Comparison of ENCODE assay signal across 23 cellular contexts in genomic region chr2:202164409-202164808, GRCh38.
A peak's percentile ranks its signal among the peaks of the same experiment; 100 is the strongest.
DNase-seq lines count a peak whose midpoint lies in the region; ATAC-seq and TF ChIP-seq lines count a peak whose summit lies in the region.
"Had no signal": no experiment of that assay in that cellular context is flagged by ENCODE, and none has a peak within 500 bp of the region (broad histone marks: within the 10 kb centered on the region; RNA-seq: fewer than 3 reads in every experiment).

No MANE protein-coding gene starts in this region.

- no TSS peak for BruUV-seq in Caco-2 (replicated peaks; lab: Mats Ljungman, UMichigan)

- no peak overlapping the region for H3K4me3 ChIP-seq in Caco-2 (ENCODE audit: low read depth, low read length)
- no peak overlapping the region for H3K4me3 ChIP-seq in fibroblast of the aortic adventitia (ENCODE audit: low read depth, low read length)
- no peak overlapping the region for H3K4me3 ChIP-seq in neural progenitor cell
- H3K4me3 ChIP-seq in gastroesophageal sphincter = no peak overlapping the region

- ATAC-seq in gastroesophageal sphincter (no peak), GM18517 (IDR thresholded peaks at IDR 0.05; ENCODE audit: unreplicated experiment) (no peak)
- ATAC-seq: PC-3 had no signal

- H3K27ac ChIP-seq in neural progenitor cell (no peak overlapping the region), gastroesophageal sphincter (no peak overlapping the region)
- H3K27ac ChIP-seq: 22Rv1, C4-2B had no signal

- whole genome bisulfite sequencing in gastroesophageal sphincter (ENCODE audit: low coverage in 1 of 2), 2 donors = 20 to 71% methylated on average over 1 to 2 of the region's 3 CpGs

- TF ChIP-seq CTCF in Caco-2 (IDR thresholded peaks at IDR 0.05; ENCODE audit: insufficient read depth in 1 of 2, low read depth in 1 of 2, low read length in 1 of 2, severe bottlenecking in 1 of 2, unreplicated experiment in 1 of 2) (no peak), fibroblast of the aortic adventitia (IDR thresholded peaks at IDR 0.05; ENCODE audit: insufficient read depth, low read length) (no peak), neural progenitor cell (IDR thresholded peaks at IDR 0.05) (no peak), gastroesophageal sphincter (IDR thresholded peaks at IDR 0.05) (no peak)

- H3K27me3 ChIP-seq in Caco-2 (replicated peaks; ENCODE audit: control insufficient read depth, insufficient read depth, low read length) = no peaks in the 10 kb centered on the region
- H3K27me3 ChIP-seq in neural progenitor cell = peaks cover 35% of the 10 kb centered on the region
- H3K27me3 ChIP-seq in gastroesophageal sphincter = no peaks in the 10 kb centered on the region

- no peaks in the 10 kb centered on the region for H3K36me3 ChIP-seq in Caco-2 (ENCODE audit: control insufficient read depth, insufficient read depth, low read length)
- no peaks in the 10 kb centered on the region for H3K36me3 ChIP-seq in neural progenitor cell
- H3K36me3 ChIP-seq in gastroesophageal sphincter = no peaks in the 10 kb centered on the region

- H3K27me3 Mint-ChIP-seq in Caco-2 (ENCODE audit: insufficient read depth, unreplicated experiment) (no peaks in the 10 kb centered on the region), neural progenitor cell (ENCODE audit: insufficient read depth, low read depth) (peaks cover 8% of the 10 kb centered on the region)

- H3K9ac ChIP-seq in neural progenitor cell = no peak overlapping the region

- H3K4me1 ChIP-seq in Caco-2 (peaks cover 24% of the 10 kb centered on the region), neural progenitor cell (peaks cover 10% of the 10 kb centered on the region), gastroesophageal sphincter (peaks cover 0 to 5% (median 0%) of the 10 kb centered on the region in 3 donors)

- no peak overlapping the region for H3K4me3 Mint-ChIP-seq in Caco-2 (ENCODE audit: unreplicated experiment)
- H3K4me3 Mint-ChIP-seq in neural progenitor cell = peak overlapping the region; percentile 5
- H3K4me3 Mint-ChIP-seq: H9 had no signal

- no peak for TF ChIP-seq EP300 in gastroesophageal sphincter (IDR thresholded peaks at IDR 0.05)

- CTCF ChIA-PET in Caco-2 (lab: Charles Lee) = interaction anchor here (0.6 kb wide), 1 partner anchor 347 kb away, joined by 3 read pairs; no protein-coding TSS in a partner anchor

- H3K9me3 Mint-ChIP-seq in Caco-2 (ENCODE audit: unreplicated experiment) = no peaks in the 10 kb centered on the region
- no peaks in the 10 kb centered on the region for H3K9me3 Mint-ChIP-seq in neural progenitor cell
- H3K9me3 Mint-ChIP-seq: H9 had no signal

- H3K4me1 Mint-ChIP-seq in Caco-2 (ENCODE audit: low read depth, unreplicated experiment) (peaks cover 24% of the 10 kb centered on the region), neural progenitor cell (peaks cover 46% of the 10 kb centered on the region)

- H2AFZ ChIP-seq in neural progenitor cell (replicated peaks) = no peak overlapping the region

- TF ChIP-seq POLR2A in gastroesophageal sphincter (IDR thresholded peaks at IDR 0.05) = no peak

- H3K4me2 ChIP-seq in neural progenitor cell = no peak overlapping the region

- DNase-seq in Caco-2 = peak; percentile 39 to 51
- DNase-seq in NCI-H226 = peak; percentile 29
- DNase-seq in fibroblast of the aortic adventitia (ENCODE audit: low read depth) = peak; percentile 41
- DNase-seq in neural progenitor cell (ENCODE audit: low spot score) = peak; percentile 68
- no peak for DNase-seq in activated naive CD4-positive, alpha-beta T cell treated with Interleukin-2 at 50 U/mL for 16 hours
- no peak for DNase-seq in hippocampal formation (lab: John Stamatoyannopoulos, UW)
- DNase-seq: AML-193, DMS 273 treated with DMSO at 0.1 percent for 48 hours, DND-41, H9, Kasumi-1, MM.1S, NCI-H1092 treated with DMSO at 0.1 percent for 48 hours, NCI-H146, NCI-H2029 treated with DMSO at 0.1 percent for 48 hours, NCI-H2171, PC-3, RPMI8226, SHP77 treated with DMSO at 0.1 percent for 48 hours had no signal

- H3K9me3 ChIP-seq in Caco-2 = no peaks in the 10 kb centered on the region
- H3K9me3 ChIP-seq in neural progenitor cell (ENCODE audit: low read depth) = no peaks in the 10 kb centered on the region
- H3K9me3 ChIP-seq in gastroesophageal sphincter = no peaks in the 10 kb centered on the region

- H3K27ac Mint-ChIP-seq in Caco-2 (ENCODE audit: unreplicated experiment) (peak overlapping the region; percentile 34), neural progenitor cell (peak overlapping the region; percentile 6)
- H3K27ac Mint-ChIP-seq: H9 had no signal

- intact Hi-C loops in Caco-2 (cut with micrococcal nuclease; ENCODE audit: unreplicated experiment) = loop anchor here (1.0 kb wide), 1 partner anchor 29 kb away; no protein-coding TSS in a partner anchor

- H3K36me3 Mint-ChIP-seq in Caco-2 (ENCODE audit: insufficient read depth, unreplicated experiment) (no peaks in the 10 kb centered on the region), neural progenitor cell (no peaks in the 10 kb centered on the region)

- peaks cover 25% of the 10 kb centered on the region for H3F3A ChIP-seq in neural progenitor cell (ENCODE audit: low read depth)

- POLR2A ChIA-PET in Caco-2 (lab: Charles Lee) = no interaction called here

- no peaks in the 10 kb centered on the region for H3K79me2 ChIP-seq in neural progenitor cell (ENCODE audit: low read depth)

- H4K20me1 ChIP-seq in neural progenitor cell (ENCODE audit: low read depth) = peaks cover 9% of the 10 kb centered on the region

Comparison
In these comparisons a context has a peak if more than half of its experiments do, and no peak if none do; other contexts are left out.
1. DNase-seq: peak in Caco-2 (2 of 2), NCI-H226 (single experiment), fibroblast of the aortic adventitia (single experiment) and neural progenitor cell (single experiment); none in activated naive CD4-positive, alpha-beta T cell treated with Interleukin-2 at 50 U/mL for 16 hours (single experiment) and hippocampal formation (0 of 2).